In the genomic region with DNA sequence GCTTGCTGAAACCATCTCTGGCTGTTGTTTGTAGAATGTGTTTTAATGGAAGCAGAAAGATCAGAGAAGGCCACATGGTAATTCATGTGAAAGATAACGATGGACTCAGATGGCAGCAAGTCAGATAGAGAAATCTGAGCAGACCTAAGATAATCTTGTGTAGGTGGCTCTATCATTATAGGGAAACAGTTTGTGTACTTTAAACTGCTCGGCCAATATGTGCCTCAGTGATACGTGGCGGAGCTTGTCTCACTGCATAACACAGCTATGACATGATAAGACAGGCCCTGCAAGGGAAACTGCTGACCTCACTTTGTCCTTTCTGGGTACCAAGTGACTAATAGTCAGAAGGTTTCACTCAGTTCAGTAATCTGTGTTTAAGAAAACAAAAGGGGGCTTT, we compare ENCODE assay signal across 1 cellular context.
TF ChIP-seq lines count a peak whose summit lies in the region.

No MANE protein-coding gene starts in this region.

TF ChIP-seq in K562, 482 proteins besides CTCF, POLR2A, EP300 and RAD21 (continued from another document and continues in another):
- TF ChIP-seq SMARCE1 (IDR thresholded peaks at IDR 0.05) = peak; percentile 95
- TF ChIP-seq, protein P1, sequence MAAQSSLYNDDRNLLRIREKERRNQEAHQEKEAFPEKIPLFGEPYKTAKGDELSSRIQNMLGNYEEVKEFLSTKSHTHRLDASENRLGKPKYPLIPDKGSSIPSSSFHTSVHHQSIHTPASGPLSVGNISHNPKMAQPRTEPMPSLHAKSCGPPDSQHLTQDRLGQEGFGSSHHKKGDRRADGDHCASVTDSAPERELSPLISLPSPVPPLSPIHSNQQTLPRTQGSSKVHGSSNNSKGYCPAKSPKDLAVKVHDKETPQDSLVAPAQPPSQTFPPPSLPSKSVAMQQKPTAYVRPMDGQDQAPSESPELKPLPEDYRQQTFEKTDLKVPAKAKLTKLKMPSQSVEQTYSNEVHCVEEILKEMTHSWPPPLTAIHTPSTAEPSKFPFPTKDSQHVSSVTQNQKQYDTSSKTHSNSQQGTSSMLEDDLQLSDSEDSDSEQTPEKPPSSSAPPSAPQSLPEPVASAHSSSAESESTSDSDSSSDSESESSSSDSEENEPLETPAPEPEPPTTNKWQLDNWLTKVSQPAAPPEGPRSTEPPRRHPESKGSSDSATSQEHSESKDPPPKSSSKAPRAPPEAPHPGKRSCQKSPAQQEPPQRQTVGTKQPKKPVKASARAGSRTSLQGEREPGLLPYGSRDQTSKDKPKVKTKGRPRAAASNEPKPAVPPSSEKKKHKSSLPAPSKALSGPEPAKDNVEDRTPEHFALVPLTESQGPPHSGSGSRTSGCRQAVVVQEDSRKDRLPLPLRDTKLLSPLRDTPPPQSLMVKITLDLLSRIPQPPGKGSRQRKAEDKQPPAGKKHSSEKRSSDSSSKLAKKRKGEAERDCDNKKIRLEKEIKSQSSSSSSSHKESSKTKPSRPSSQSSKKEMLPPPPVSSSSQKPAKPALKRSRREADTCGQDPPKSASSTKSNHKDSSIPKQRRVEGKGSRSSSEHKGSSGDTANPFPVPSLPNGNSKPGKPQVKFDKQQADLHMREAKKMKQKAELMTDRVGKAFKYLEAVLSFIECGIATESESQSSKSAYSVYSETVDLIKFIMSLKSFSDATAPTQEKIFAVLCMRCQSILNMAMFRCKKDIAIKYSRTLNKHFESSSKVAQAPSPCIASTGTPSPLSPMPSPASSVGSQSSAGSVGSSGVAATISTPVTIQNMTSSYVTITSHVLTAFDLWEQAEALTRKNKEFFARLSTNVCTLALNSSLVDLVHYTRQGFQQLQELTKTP (IDR thresholded peaks at IDR 0.05; ENCODE audit: low read depth in 1 of 2, partially characterized antibody in 2 of 2) = peak in 1 of 2 experiments; percentile 74
- TF ChIP-seq L3MBTL2 (IDR thresholded peaks at IDR 0.05) = peak; percentile 69
- TF ChIP-seq XRCC4 (IDR thresholded peaks at IDR 0.05; ENCODE audit: extremely low read depth, insufficient read depth, insufficient read length) = no peak
- TF ChIP-seq, protein P2, sequence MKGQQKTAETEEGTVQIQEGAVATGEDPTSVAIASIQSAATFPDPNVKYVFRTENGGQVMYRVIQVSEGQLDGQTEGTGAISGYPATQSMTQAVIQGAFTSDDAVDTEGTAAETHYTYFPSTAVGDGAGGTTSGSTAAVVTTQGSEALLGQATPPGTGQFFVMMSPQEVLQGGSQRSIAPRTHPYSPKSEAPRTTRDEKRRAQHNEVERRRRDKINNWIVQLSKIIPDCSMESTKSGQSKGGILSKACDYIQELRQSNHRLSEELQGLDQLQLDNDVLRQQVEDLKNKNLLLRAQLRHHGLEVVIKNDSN (CRISPR knock-in tag; IDR thresholded peaks at IDR 0.05) = no peak
- TF ChIP-seq EHMT2 (IDR thresholded peaks at IDR 0.05) = peak; percentile 73
- TF ChIP-seq TRIM24 (IDR thresholded peaks at IDR 0.05) = peak; percentile 89 to 94
- peak; percentile 92 for TF ChIP-seq PML (IDR thresholded peaks at IDR 0.05; ENCODE audit: low read length)
- peak; percentile 61; the same call in 1 of the 2 replicates for TF ChIP-seq MAFK (IDR thresholded peaks at IDR 0.05; ENCODE audit: low read length)
- TF ChIP-seq FOXA3 (CRISPR knock-in tag; conservative IDR thresholded peaks at IDR 0.05 in 1 of 2, IDR thresholded peaks at IDR 0.05 in 1 of 2) = peak in 1 of 2 experiments; percentile 92; a peak in 2 of 4 replicates
- TF ChIP-seq HNRNPH1 (optimal IDR thresholded peaks at IDR 0.05; ENCODE audit: low read depth, low read length) = no peak
- TF ChIP-seq, protein P3, sequence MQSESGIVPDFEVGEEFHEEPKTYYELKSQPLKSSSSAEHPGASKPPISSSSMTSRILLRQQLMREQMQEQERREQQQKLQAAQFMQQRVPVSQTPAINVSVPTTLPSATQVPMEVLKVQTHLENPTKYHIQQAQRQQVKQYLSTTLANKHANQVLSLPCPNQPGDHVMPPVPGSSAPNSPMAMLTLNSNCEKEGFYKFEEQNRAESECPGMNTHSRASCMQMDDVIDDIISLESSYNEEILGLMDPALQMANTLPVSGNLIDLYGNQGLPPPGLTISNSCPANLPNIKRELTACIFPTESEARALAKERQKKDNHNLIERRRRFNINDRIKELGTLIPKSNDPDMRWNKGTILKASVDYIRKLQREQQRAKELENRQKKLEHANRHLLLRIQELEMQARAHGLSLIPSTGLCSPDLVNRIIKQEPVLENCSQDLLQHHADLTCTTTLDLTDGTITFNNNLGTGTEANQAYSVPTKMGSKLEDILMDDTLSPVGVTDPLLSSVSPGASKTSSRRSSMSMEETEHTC (IDR thresholded peaks at IDR 0.05) = 0 out of 2 replicates have a peak, but pooled peaks have one; percentile 18
- TF ChIP-seq, protein P4, sequence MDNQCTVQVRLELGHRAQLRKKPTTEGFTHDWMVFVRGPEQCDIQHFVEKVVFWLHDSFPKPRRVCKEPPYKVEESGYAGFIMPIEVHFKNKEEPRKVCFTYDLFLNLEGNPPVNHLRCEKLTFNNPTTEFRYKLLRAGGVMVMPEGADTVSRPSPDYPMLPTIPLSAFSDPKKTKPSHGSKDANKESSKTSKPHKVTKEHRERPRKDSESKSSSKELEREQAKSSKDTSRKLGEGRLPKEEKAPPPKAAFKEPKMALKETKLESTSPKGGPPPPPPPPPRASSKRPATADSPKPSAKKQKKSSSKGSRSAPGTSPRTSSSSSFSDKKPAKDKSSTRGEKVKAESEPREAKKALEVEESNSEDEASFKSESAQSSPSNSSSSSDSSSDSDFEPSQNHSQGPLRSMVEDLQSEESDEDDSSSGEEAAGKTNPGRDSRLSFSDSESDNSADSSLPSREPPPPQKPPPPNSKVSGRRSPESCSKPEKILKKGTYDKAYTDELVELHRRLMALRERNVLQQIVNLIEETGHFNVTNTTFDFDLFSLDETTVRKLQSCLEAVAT (IDR thresholded peaks at IDR 0.05) = 0 out of 4 replicates have a peak, but pooled peaks have one; percentile 36 to 61
- peak; percentile 99 for TF ChIP-seq KDM1A (IDR thresholded peaks at IDR 0.05)
- no peak for TF ChIP-seq GTF2A2 (tag; IDR thresholded peaks at IDR 0.05)
- peak; percentile 87 for TF ChIP-seq SMARCC2 (IDR thresholded peaks at IDR 0.05; ENCODE audit: low read depth)
- TF ChIP-seq ETV6 (IDR thresholded peaks at IDR 0.05; ENCODE audit: borderline replicate concordance in 1 of 2, low read depth in 2 of 2, low read length in 1 of 2) = peak in 1 of 2 experiments; percentile 69; a peak in 2 of 4 replicates
- no peak for TF ChIP-seq ETV6 (CRISPR knock-in tag; IDR thresholded peaks at IDR 0.05; ENCODE audit: borderline replicate concordance)
- TF ChIP-seq HMGN3 (IDR thresholded peaks at IDR 0.05; ENCODE audit: borderline replicate concordance, extremely low read depth, insufficient read length, low read depth, low read length) = peak; percentile 55
- TF ChIP-seq NFE2 (IDR thresholded peaks at IDR 0.05; ENCODE audit: low read depth) = peak; percentile 87
- peak; percentile 37; the same call in 1 of the 2 replicates for TF ChIP-seq MBD2 (IDR thresholded peaks at IDR 0.05; ENCODE audit: borderline replicate concordance, low read depth)
- TF ChIP-seq, protein P5, sequence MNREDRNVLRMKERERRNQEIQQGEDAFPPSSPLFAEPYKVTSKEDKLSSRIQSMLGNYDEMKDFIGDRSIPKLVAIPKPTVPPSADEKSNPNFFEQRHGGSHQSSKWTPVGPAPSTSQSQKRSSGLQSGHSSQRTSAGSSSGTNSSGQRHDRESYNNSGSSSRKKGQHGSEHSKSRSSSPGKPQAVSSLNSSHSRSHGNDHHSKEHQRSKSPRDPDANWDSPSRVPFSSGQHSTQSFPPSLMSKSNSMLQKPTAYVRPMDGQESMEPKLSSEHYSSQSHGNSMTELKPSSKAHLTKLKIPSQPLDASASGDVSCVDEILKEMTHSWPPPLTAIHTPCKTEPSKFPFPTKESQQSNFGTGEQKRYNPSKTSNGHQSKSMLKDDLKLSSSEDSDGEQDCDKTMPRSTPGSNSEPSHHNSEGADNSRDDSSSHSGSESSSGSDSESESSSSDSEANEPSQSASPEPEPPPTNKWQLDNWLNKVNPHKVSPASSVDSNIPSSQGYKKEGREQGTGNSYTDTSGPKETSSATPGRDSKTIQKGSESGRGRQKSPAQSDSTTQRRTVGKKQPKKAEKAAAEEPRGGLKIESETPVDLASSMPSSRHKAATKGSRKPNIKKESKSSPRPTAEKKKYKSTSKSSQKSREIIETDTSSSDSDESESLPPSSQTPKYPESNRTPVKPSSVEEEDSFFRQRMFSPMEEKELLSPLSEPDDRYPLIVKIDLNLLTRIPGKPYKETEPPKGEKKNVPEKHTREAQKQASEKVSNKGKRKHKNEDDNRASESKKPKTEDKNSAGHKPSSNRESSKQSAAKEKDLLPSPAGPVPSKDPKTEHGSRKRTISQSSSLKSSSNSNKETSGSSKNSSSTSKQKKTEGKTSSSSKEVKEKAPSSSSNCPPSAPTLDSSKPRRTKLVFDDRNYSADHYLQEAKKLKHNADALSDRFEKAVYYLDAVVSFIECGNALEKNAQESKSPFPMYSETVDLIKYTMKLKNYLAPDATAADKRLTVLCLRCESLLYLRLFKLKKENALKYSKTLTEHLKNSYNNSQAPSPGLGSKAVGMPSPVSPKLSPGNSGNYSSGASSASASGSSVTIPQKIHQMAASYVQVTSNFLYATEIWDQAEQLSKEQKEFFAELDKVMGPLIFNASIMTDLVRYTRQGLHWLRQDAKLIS (CRISPR knock-in tag; IDR thresholded peaks at IDR 0.05) = no peak
- peak; percentile 83 for TF ChIP-seq EGR1 (conservative IDR thresholded peaks at IDR 0.05)
- TF ChIP-seq TEAD4 (IDR thresholded peaks at IDR 0.05; ENCODE audit: low read length) = peak; percentile 97
- no peak for TF ChIP-seq TEAD4 (CRISPR knock-in tag; IDR thresholded peaks at IDR 0.05; ENCODE audit: borderline replicate concordance)
- TF ChIP-seq, protein P6, sequence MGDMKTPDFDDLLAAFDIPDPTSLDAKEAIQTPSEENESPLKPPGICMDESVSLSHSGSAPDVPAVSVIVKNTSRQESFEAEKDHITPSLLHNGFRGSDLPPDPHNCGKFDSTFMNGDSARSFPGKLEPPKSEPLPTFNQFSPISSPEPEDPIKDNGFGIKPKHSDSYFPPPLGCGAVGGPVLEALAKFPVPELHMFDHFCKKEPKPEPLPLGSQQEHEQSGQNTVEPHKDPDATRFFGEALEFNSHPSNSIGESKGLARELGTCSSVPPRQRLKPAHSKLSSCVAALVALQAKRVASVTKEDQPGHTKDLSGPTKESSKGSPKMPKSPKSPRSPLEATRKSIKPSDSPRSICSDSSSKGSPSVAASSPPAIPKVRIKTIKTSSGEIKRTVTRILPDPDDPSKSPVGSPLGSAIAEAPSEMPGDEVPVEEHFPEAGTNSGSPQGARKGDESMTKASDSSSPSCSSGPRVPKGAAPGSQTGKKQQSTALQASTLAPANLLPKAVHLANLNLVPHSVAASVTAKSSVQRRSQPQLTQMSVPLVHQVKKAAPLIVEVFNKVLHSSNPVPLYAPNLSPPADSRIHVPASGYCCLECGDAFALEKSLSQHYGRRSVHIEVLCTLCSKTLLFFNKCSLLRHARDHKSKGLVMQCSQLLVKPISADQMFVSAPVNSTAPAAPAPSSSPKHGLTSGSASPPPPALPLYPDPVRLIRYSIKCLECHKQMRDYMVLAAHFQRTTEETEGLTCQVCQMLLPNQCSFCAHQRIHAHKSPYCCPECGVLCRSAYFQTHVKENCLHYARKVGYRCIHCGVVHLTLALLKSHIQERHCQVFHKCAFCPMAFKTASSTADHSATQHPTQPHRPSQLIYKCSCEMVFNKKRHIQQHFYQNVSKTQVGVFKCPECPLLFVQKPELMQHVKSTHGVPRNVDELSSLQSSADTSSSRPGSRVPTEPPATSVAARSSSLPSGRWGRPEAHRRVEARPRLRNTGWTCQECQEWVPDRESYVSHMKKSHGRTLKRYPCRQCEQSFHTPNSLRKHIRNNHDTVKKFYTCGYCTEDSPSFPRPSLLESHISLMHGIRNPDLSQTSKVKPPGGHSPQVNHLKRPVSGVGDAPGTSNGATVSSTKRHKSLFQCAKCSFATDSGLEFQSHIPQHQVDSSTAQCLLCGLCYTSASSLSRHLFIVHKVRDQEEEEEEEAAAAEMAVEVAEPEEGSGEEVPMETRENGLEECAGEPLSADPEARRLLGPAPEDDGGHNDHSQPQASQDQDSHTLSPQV (IDR thresholded peaks at IDR 0.05) = peak; percentile 53; the same call in 1 of the 2 replicates
- no peak for TF ChIP-seq ZNF263 (CRISPR knock-in tag; IDR thresholded peaks at IDR 0.05; ENCODE audit: borderline replicate concordance)
- peak; percentile 99 for TF ChIP-seq CTBP1 (IDR thresholded peaks at IDR 0.05; ENCODE audit: borderline replicate concordance)
- no peak for TF ChIP-seq MEF2A (IDR thresholded peaks at IDR 0.05; ENCODE audit: control insufficient read depth, low read depth, low read length)
- peak; percentile 35; the same call in 1 of the 2 replicates for TF ChIP-seq EP400 (IDR thresholded peaks at IDR 0.05)
- TF ChIP-seq, protein P7, sequence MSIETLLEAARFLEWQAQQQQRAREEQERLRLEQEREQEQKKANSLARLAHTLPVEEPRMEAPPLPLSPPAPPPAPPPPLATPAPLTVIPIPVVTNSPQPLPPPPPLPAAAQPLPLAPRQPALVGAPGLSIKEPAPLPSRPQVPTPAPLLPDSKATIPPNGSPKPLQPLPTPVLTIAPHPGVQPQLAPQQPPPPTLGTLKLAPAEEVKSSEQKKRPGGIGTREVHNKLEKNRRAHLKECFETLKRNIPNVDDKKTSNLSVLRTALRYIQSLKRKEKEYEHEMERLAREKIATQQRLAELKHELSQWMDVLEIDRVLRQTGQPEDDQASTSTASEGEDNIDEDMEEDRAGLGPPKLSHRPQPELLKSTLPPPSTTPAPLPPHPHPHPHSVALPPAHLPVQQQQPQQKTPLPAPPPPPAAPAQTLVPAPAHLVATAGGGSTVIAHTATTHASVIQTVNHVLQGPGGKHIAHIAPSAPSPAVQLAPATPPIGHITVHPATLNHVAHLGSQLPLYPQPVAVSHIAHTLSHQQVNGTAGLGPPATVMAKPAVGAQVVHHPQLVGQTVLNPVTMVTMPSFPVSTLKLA (conservative IDR thresholded peaks at IDR 0.05) = peak in 1 of 2 experiments; percentile 76; a peak in 2 of 4 replicates
- TF ChIP-seq DMBX1 (CRISPR knock-in tag; IDR thresholded peaks at IDR 0.05; ENCODE audit: borderline replicate concordance) = peak; percentile 56; the same call in 1 of the 2 replicates
- peak; percentile 96 for TF ChIP-seq SMARCA4 (IDR thresholded peaks at IDR 0.05)
- no peak for TF ChIP-seq NCOA4 (IDR thresholded peaks at IDR 0.05; ENCODE audit: partially characterized antibody)
- TF ChIP-seq MAFG (tag; conservative IDR thresholded peaks at IDR 0.05) = peak; percentile 63
- TF ChIP-seq TGIF2 (CRISPR knock-in tag; IDR thresholded peaks at IDR 0.05) = no peak
- peak; percentile 92 for TF ChIP-seq MTA1 (IDR thresholded peaks at IDR 0.05; ENCODE audit: borderline replicate concordance)
- 0 out of 2 replicates have a peak, but pooled peaks have one; percentile 63 for TF ChIP-seq ZNF197 (CRISPR knock-in tag; IDR thresholded peaks at IDR 0.05; ENCODE audit: low read depth)
- TF ChIP-seq SOX6 (IDR thresholded peaks at IDR 0.05) = peak; percentile 95
- no peak for TF ChIP-seq CHD1 (IDR thresholded peaks at IDR 0.05; ENCODE audit: low read length)
- peak; percentile 66; the same call in 1 of the 2 replicates for TF ChIP-seq KHSRP (IDR thresholded peaks at IDR 0.05)
- TF ChIP-seq MTA2 (IDR thresholded peaks at IDR 0.05; ENCODE audit: low read depth) = peak; percentile 95
- TF ChIP-seq FOXM1 (IDR thresholded peaks at IDR 0.05; ENCODE audit: low read depth) = peak; percentile 94
- TF ChIP-seq FOXM1 (CRISPR knock-in tag; IDR thresholded peaks at IDR 0.05; ENCODE audit: low read depth) = no peak
- peak; percentile 82 to 94 for TF ChIP-seq ARNT (IDR thresholded peaks at IDR 0.05)
- peak; percentile 92; the same call in 1 of the 2 replicates for TF ChIP-seq CC2D1A (IDR thresholded peaks at IDR 0.05)
- peak; percentile 76; the same call in 1 of the 2 replicates for TF ChIP-seq JUN (IDR thresholded peaks at IDR 0.05; ENCODE audit: borderline replicate concordance, low read depth, low read length)
- TF ChIP-seq JUN (CRISPR knock-in tag; IDR thresholded peaks at IDR 0.05; ENCODE audit: borderline replicate concordance) = no peak
- TF ChIP-seq DPF2 (IDR thresholded peaks at IDR 0.05) = peak; percentile 95
- 0 out of 2 replicates have a peak, but pooled peaks have one; percentile 18 for TF ChIP-seq GABPB1 (CRISPR knock-in tag; IDR thresholded peaks at IDR 0.05)
